In the genomic region with DNA sequence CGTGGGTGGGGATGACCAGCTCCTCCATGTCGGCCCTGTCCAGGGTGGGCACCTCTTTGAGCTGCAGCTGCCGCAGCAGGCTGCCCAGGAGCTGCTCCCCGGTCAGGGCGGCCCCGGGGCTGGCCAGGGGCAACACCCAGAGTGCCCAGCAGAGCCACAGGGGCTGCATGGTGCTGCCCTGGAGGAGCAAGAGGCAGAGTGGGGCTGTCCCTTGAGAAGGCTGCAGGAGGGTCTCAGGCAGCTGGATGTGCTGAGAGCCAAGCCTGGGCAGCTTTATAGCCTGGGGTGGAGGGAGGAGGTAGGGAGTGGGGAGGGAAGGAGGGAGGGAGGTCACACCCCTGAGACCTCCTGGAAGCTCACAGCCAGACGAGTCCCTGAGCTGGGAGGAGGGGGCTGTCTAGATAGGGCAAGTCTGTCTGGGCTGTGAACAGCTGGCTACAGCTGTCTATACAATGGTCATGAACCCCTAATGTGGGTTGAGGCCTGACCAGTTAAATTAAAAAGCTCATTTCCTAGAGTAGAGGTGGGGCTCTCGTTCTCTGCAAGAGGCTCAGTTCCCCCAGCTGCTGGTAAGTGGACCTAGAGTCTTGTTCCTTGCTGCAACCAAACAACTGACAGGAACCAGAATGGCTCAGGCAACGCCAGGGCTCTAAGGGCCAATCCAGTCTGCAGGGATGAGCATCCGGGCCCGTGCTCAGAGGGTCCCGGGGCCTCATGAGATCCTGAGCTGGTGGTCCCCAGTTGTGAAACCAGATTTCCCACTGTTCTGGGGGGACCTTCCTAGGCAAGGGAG, we compare ENCODE assay signal across 1 cellular context.
TF ChIP-seq lines count a peak whose summit lies in the region.

A gene with protein sequence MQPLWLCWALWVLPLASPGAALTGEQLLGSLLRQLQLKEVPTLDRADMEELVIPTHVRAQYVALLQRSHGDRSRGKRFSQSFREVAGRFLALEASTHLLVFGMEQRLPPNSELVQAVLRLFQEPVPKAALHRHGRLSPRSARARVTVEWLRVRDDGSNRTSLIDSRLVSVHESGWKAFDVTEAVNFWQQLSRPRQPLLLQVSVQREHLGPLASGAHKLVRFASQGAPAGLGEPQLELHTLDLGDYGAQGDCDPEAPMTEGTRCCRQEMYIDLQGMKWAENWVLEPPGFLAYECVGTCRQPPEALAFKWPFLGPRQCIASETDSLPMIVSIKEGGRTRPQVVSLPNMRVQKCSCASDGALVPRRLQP (minus strand): TSS at position 249 of the 793 bp plus-strand sequence. CDS start 80 bp downstream, at position 169.

TF ChIP-seq in GM23338, 12 proteins besides CTCF, POLR2A, EP300 and RAD21 (continued from another document):
- no peak for TF ChIP-seq EZH2phosphoT487 (IDR thresholded peaks at IDR 0.05; ENCODE audit: unreplicated experiment)
